ENCODE assay signal across 24 cellular contexts in the genomic region with DNA sequence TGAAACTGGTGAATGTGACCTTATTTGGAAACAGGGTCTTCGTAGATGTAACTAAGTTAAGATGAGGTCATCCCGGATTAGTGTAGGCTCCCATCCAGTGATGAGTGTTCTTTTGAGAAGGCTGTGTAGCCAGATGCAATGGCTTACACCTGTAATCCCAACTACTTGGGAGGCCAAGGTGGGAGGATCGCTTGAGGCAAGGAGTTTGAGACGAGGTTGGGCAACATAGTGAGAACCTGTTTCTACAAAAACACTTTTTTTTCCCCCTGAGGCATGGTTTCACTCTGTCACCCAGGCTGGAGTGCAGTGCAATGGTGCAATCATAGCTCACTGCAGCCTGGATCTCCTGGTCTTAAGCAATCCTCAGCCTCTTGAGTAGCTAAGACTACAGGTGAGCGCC. TPM values are rescaled to one million over a fixed set of nuclear protein-coding genes. Genes with fewer than 3 reads are reported as not detected.
DNase-seq lines count a peak whose midpoint lies in the region; ATAC-seq and TF ChIP-seq lines count a peak whose summit lies in the region.
"Had no signal": no experiment of that assay in that cellular context is flagged by ENCODE, and none has a peak within 500 bp of the region (broad histone marks: within the 10 kb centered on the region; RNA-seq: fewer than 3 reads in every experiment).

No MANE protein-coding gene starts in this region.

- H3K23ac ChIP-seq in trophoblast cell (ENCODE audit: low read length) = no peak overlapping the region

- H3K36me3 Mint-ChIP-seq in stimulated activated effector memory CD8-positive, alpha-beta T cell treated with anti-CD3 and anti-CD28 coated beads, Interleukin-12 subunit alpha, Interleukin-12 subunit beta, amount 100 ng/mL, for 72 hours = no peaks in the 10 kb centered on the region

- DNase-seq in PC-3 (peak; percentile 36), epithelial cell of esophagus (ENCODE audit: low read depth) (peak; percentile 50), trophoblast cell (peak; percentile 92 to 98), SW 1271 (lab: John Stamatoyannopoulos, UW) (no peak), GM19240 (ENCODE audit: insufficient read length, low spot score) (no peak)
- no peak for DNase-seq in stimulated activated effector memory CD8-positive, alpha-beta T cell treated with anti-CD3 and anti-CD28 coated beads, Interleukin-12 subunit alpha, Interleukin-12 subunit beta, amount 100 ng/mL, for 72 hours (ENCODE audit: low spot score in 2 of 2)
- DNase-seq: activated B cell treated with CpG ODN at 0.5 μM for 24 hours; activated CD4-positive, alpha-beta T cell treated with anti-CD3 and anti-CD28 coated beads, Interleukin-2, amount 50 U/mL, for 48 hours; activated CD8-positive, alpha-beta memory T cell treated with anti-CD3 and anti-CD28 coated beads, Interleukin-2, amount 50 U/mL, for 48 hours; activated gamma-delta T cell treated with Interleukin-2 at 50 U/mL for 16 hours; CD4-positive, alpha-beta T cell; GF-D8; Karpas-422; left ventricle myocardium superior; NCI-H1092 treated with DMSO at 0.1 percent for 48 hours; NCI-H2029; NCI-H345; nephron progenitor cell; SK-N-SH; substantia nigra; T-helper 9 cell had no signal

- H3K36me3 ChIP-seq in HUES6 (ENCODE audit: control insufficient read depth, insufficient read depth, low read length) (peaks cover 65% of the 10 kb centered on the region), PC-3 (ENCODE audit: low read depth, low read length) (no peaks in the 10 kb centered on the region), trophoblast cell (ENCODE audit: control insufficient read depth in 1 of 2, insufficient read depth in 2 of 2, low read length in 2 of 2) (peaks cover 12 to 29% of the 10 kb centered on the region in 2 experiments)

- intact Hi-C loops in PC-3 (cut with micrococcal nuclease) = no loop called here

- CTCF ChIA-PET in PC-3 (lab: Charles Lee) = no interaction called here

- H3K27ac ChIP-seq in HUES6 (ENCODE audit: low read depth, low read length) (peak overlapping the region; percentile 32; the same call in 1 of the 2 replicates), PC-3 (ENCODE audit: low read length) (no peak overlapping the region), trophoblast cell (ENCODE audit: low read depth, low read length) (no peak overlapping the region)

- H3K79me1 ChIP-seq in trophoblast cell (ENCODE audit: low read length) = no peaks in the 10 kb centered on the region

- POLR2A ChIA-PET in PC-3 (lab: Charles Lee; ENCODE audit: unreplicated experiment) = interaction anchor here (0.8 kb wide), 1 partner anchor 133 kb away, joined by 3 read pairs; no protein-coding TSS in a partner anchor

- H3K4me1 ChIP-seq in HUES6 (ENCODE audit: control insufficient read depth, insufficient read depth, low read length) (0 out of 2 replicates have a peak, but pooled peaks cover 2% of the 10 kb centered on the region), PC-3 (ENCODE audit: insufficient read depth, low read length) (no peaks in the 10 kb centered on the region), trophoblast cell (ENCODE audit: control insufficient read depth in 1 of 2, insufficient read depth in 2 of 2, low read length in 2 of 2) (no peaks in the 10 kb centered on the region)

- H3K4me2 ChIP-seq in PC-3 (ENCODE audit: low read length) = no peak overlapping the region
- H3K4me2 ChIP-seq in trophoblast cell (ENCODE audit: low read length) = no peak overlapping the region
- H3K4me2 ChIP-seq: SK-N-SH had no signal

- no peak overlapping the region for H3K4ac ChIP-seq in trophoblast cell (ENCODE audit: low read depth, low read length)

- H3K4me3 Mint-ChIP-seq in stimulated activated effector memory CD8-positive, alpha-beta T cell treated with anti-CD3 and anti-CD28 coated beads, Interleukin-12 subunit alpha, Interleukin-12 subunit beta, amount 100 ng/mL, for 72 hours = no peak overlapping the region
- H3K4me3 Mint-ChIP-seq: activated B cell treated with CpG ODN at 0.5 μM for 24 hours; CD4-positive, alpha-beta T cell; nephron progenitor cell had no signal

- H4K8ac ChIP-seq in trophoblast cell (ENCODE audit: low read depth, low read length) = no peak overlapping the region

- H2AFZ ChIP-seq in PC-3 (ENCODE audit: low read length) (no peak overlapping the region), trophoblast cell (ENCODE audit: insufficient read depth, low read length, poor library complexity) (no peak overlapping the region)

- H3K9me3 Mint-ChIP-seq in stimulated activated effector memory CD8-positive, alpha-beta T cell treated with anti-CD3 and anti-CD28 coated beads, Interleukin-12 subunit alpha, Interleukin-12 subunit beta, amount 100 ng/mL, for 72 hours = no peaks in the 10 kb centered on the region
- H3K9me3 Mint-ChIP-seq: activated B cell treated with CpG ODN at 0.5 μM for 24 hours; CD4-positive, alpha-beta T cell; nephron progenitor cell had no signal

- H3K27me3 ChIP-seq in HUES6 (ENCODE audit: control insufficient read depth, insufficient read depth, low read length) = no peaks in the 10 kb centered on the region
- no peaks in the 10 kb centered on the region for H3K27me3 ChIP-seq in PC-3 (ENCODE audit: low read length)
- no peaks in the 10 kb centered on the region for H3K27me3 ChIP-seq in trophoblast cell (ENCODE audit: insufficient read depth, low read length)

- H4K12ac ChIP-seq in trophoblast cell (ENCODE audit: low read depth, low read length) = no peak overlapping the region

- no peaks in the 10 kb centered on the region for H3F3A ChIP-seq in PC-3 (ENCODE audit: low read length, unreplicated experiment)

- H2BK12ac ChIP-seq in trophoblast cell (ENCODE audit: low read length) = no peak overlapping the region

- H2AK5ac ChIP-seq in trophoblast cell (ENCODE audit: low read length) = no peak overlapping the region

- H3K4me1 Mint-ChIP-seq in stimulated activated effector memory CD8-positive, alpha-beta T cell treated with anti-CD3 and anti-CD28 coated beads, Interleukin-12 subunit alpha, Interleukin-12 subunit beta, amount 100 ng/mL, for 72 hours = no peaks in the 10 kb centered on the region
- H3K4me1 Mint-ChIP-seq: activated B cell treated with CpG ODN at 0.5 μM for 24 hours, nephron progenitor cell had no signal

- no TSS peak for BruUV-seq in PC-3 (replicated peaks; lab: Mats Ljungman, UMichigan)

- no peak overlapping the region for H3K18ac ChIP-seq in trophoblast cell (ENCODE audit: low read length)

- H3K14ac ChIP-seq in trophoblast cell (ENCODE audit: low read length) = no peak overlapping the region

- no peaks in the 10 kb centered on the region for H4K20me1 ChIP-seq in PC-3 (ENCODE audit: low read length)

- ATAC-seq in PC-3 = no peak
- ATAC-seq in GM21381 (IDR thresholded peaks at IDR 0.05; ENCODE audit: unreplicated experiment) = no peak
- ATAC-seq in stimulated activated effector memory CD8-positive, alpha-beta T cell treated with anti-CD3 and anti-CD28 coated beads, Interleukin-12 subunit alpha, Interleukin-12 subunit beta, amount 100 ng/mL, for 72 hours = no peak
- ATAC-seq: left ventricle myocardium superior, mucosa of descending colon had no signal

- H3K9ac ChIP-seq in HUES6 (ENCODE audit: low read length) (peak overlapping the region; percentile 48), PC-3 (ENCODE audit: low read length) (no peak overlapping the region), trophoblast cell (ENCODE audit: low read length) (no peak overlapping the region)
- H3K9ac ChIP-seq: SK-N-SH had no signal

- H3K9me2 ChIP-seq in PC-3 (replicated peaks; ENCODE audit: low read length) = no peaks in the 10 kb centered on the region
- H3K9me2 ChIP-seq: SK-N-SH had no signal

- no CpG with 5 or more reads among the region's 5 CpGs for WGBS in trophoblast cell (ENCODE audit: extremely low coverage, insufficient coverage, insufficient read length)

- no peak overlapping the region for H4K91ac ChIP-seq in trophoblast cell (ENCODE audit: low read depth, low read length)

- H3K79me2 ChIP-seq in PC-3 (ENCODE audit: low read length) (no peaks in the 10 kb centered on the region), trophoblast cell (ENCODE audit: control insufficient read depth, insufficient read depth, low read length, poor library complexity) (no peaks in the 10 kb centered on the region)

- no peak for TF ChIP-seq CTCF in PC-3 (conservative IDR thresholded peaks at IDR 0.05; ENCODE audit: low read depth, low read length)
- TF ChIP-seq CTCF in epithelial cell of esophagus (IDR thresholded peaks at IDR 0.05; ENCODE audit: insufficient read depth, low read depth, low read length, missing control alignments) = no peak

- no peak overlapping the region for H2BK5ac ChIP-seq in trophoblast cell (ENCODE audit: low read depth, low read length, poor library complexity)

- H2BK120ac ChIP-seq in trophoblast cell (ENCODE audit: insufficient read depth, low read length, poor library complexity) = no peak overlapping the region

- H3K9me3 ChIP-seq in HUES6 (ENCODE audit: control insufficient read depth, insufficient read depth, low read depth, low read length) (no peaks in the 10 kb centered on the region), PC-3 (ENCODE audit: low read length) (no peaks in the 10 kb centered on the region), trophoblast cell (ENCODE audit: insufficient read depth, low read depth, low read length) (peaks cover 2% of the 10 kb centered on the region)
- H3K9me3 ChIP-seq: mucosa of descending colon, SK-N-SH had no signal

- H3K4me3 ChIP-seq in HUES6 (ENCODE audit: low read depth, low read length) (no peak overlapping the region), PC-3 (ENCODE audit: low read length) (no peak overlapping the region), epithelial cell of esophagus (ENCODE audit: low read length) (no peak overlapping the region), trophoblast cell (ENCODE audit: low read depth, low read length) (no peak overlapping the region)
- H3K4me3 ChIP-seq: mucosa of descending colon had no signal

- no peak overlapping the region for H3K27ac Mint-ChIP-seq in stimulated activated effector memory CD8-positive, alpha-beta T cell treated with anti-CD3 and anti-CD28 coated beads, Interleukin-12 subunit alpha, Interleukin-12 subunit beta, amount 100 ng/mL, for 72 hours
- H3K27ac Mint-ChIP-seq: activated B cell treated with CpG ODN at 0.5 μM for 24 hours; CD4-positive, alpha-beta T cell had no signal

RNA-seq across cellular contexts. Expression of a gene that starts 36.4 kb away (rescaled TPM):
- total RNA-seq in PC-3 (2014; rRNA removed) = under 0.01 TPM in 2 replicates
- 9.1 and 10.0 TPM in 2 replicates for polyA plus RNA-seq in trophoblast cell (2013)
- total RNA-seq: activated B cell treated with CpG ODN at 0.5 μM for 24 hours; CD4-positive, alpha-beta T cell; left ventricle myocardium superior had no signal
- polyA plus RNA-seq: SK-N-SH had no signal

Comparison
In these comparisons a context has a peak if more than half of its experiments do, and no peak if none do; other contexts are left out.
1. DNase-seq: peak in PC-3 (single experiment), epithelial cell of esophagus (single experiment) and trophoblast cell (2 of 2); none in SW 1271 (0 of 2), GM19240 (single experiment) and stimulated activated effector memory CD8-positive, alpha-beta T cell treated with anti-CD3 and anti-CD28 coated beads, Interleukin-12 subunit alpha, Interleukin-12 subunit beta, amount 100 ng/mL, for 72 hours (0 of 2).